Comparison of ENCODE assay signal across 8 cellular contexts in the genomic region with DNA sequence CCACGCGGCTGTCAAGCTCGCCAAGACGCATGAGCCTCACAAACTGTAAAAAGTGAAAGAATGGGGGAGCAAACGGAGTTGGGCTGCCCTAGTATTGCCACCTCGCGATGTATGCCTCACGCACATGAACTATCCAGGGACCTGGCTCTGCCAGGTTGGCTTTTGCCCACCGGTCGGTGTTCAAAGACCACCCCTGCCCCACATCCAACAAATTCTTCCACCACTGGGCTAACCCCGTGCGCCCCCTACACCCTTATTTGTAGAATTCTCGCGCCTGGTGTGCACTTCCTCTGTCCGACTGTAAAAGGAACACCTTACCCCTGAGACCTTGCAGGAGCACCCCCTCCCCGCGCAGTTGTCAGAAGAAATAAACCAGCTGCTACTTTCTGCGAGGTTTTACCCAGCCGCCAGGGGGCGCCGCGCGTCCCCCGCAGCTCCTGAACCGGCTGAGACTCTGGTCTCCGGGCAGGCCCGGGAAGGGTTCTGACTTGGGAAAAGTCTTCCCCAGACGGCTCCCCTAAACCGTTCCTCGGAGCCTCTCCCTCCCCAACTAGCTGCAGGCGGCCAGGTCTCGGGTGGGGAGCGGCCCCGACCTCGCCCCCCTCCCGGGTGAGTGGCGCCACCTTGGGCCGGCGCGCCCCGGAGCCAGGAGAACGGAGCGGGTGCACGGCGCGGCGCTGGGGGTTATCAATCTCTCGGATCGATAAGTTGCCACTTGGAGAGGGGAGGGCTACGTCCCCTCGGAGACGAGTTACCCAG. TPM values are rescaled to one million over a fixed set of nuclear protein-coding genes. Genes with fewer than 3 reads are reported as not detected.
DNase-seq lines count a peak whose midpoint lies in the region; ATAC-seq and TF ChIP-seq lines count a peak whose summit lies in the region.

No MANE protein-coding gene starts in this region.

- DNase-seq in activated T-cell treated with anti-CD3 and anti-CD28 coated beads for 1 hour (ENCODE audit: low read depth): peak; percentile 22
- DNase-seq in activated T-cell treated with anti-CD3 and anti-CD28 coated beads for 4 hours: no peak
- peak; percentile 38 for DNase-seq in NCI-H460 (ENCODE audit: extremely low read depth, low read depth)
- DNase-seq in activated CD8-positive, alpha-beta memory T cell treated with anti-CD3 and anti-CD28 coated beads, Interleukin-2, amount 50 U/mL, for 4 hours: peak; percentile 29
- DNase-seq in fibroblast of peridontal ligament (ENCODE audit: extremely low read depth): peak; percentile 34
- peak; percentile 31 for DNase-seq in natural killer cell
- DNase-seq in vagina (ENCODE audit: extremely low spot score in 2 of 2): no peak

- H3K36me3 Mint-ChIP-seq in natural killer cell: no peaks in the 10 kb centered on the region

- H3K27ac ChIP-seq in vagina: peak overlapping the region; percentile 87

- no peaks in the 10 kb centered on the region for H3K9me3 ChIP-seq in vagina

- no peak overlapping the region for H3K27ac Mint-ChIP-seq in natural killer cell

- H3K27me3 ChIP-seq in vagina: no peaks in the 10 kb centered on the region

- peaks cover 0 to 5% of the 10 kb centered on the region in 2 donors for H3K4me1 Mint-ChIP-seq in natural killer cell

- peak in 1 of 3 donors; percentile 23 for ATAC-seq in natural killer cell
- ATAC-seq in GM18520 (IDR thresholded peaks at IDR 0.05; ENCODE audit: unreplicated experiment): no peak

- peak; percentile 63 for TF ChIP-seq CTCF in natural killer cell (IDR thresholded peaks at IDR 0.05)
- TF ChIP-seq CTCF in vagina (IDR thresholded peaks at IDR 0.05): peak; percentile 53 to 85 (median 81)

- H3K36me3 ChIP-seq in vagina: no peaks in the 10 kb centered on the region

- intact Hi-C loops in natural killer cell (cut with micrococcal nuclease): loop anchor here (5.0 kb wide), 1 partner anchor 950 kb away; no protein-coding TSS in a partner anchor
- intact Hi-C loops in vagina (cut with DNase I): loop anchor here (5.0 to 10.0 kb wide), 3 partner anchors 123 to 365 kb away; no protein-coding TSS in a partner anchor

- peak overlapping the region; percentile 85 for H3K4me3 Mint-ChIP-seq in natural killer cell

- no peak for TF ChIP-seq POLR2A in vagina (IDR thresholded peaks at IDR 0.05)

- H3K4me1 ChIP-seq in vagina: peaks cover 18% of the 10 kb centered on the region

- no peaks in the 10 kb centered on the region for H3K9me3 Mint-ChIP-seq in natural killer cell

- peak overlapping the region; percentile 53 to 92 for H3K4me3 ChIP-seq in vagina

- peaks cover 18 to 29% of the 10 kb centered on the region in 2 donors for H3K27me3 Mint-ChIP-seq in natural killer cell (ENCODE audit: low read depth in 2 of 2)

RNA-seq across cellular contexts. Expression of a gene that starts 1.7 kb away (rescaled TPM):
- total RNA-seq in NCI-H460 (2014; rRNA removed; shearing (Covaris generic)): 0.06 TPM in 1 of 2 replicates, not detected in the other
- not detected in 2 replicates for polyA plus RNA-seq in NCI-H460 (2014; cell fraction: nucleus; rRNA removed)
- not detected for total RNA-seq in natural killer cell
- total RNA-seq in vagina: 10.3 TPM

Comparison
In these comparisons a context has a peak if more than half of its experiments do, and no peak if none do; other contexts are left out.
1. DNase-seq: peak in activated T-cell treated with anti-CD3 and anti-CD28 coated beads for 1 hour (single experiment), NCI-H460 (single experiment), activated CD8-positive, alpha-beta memory T cell treated with anti-CD3 and anti-CD28 coated beads, Interleukin-2, amount 50 U/mL, for 4 hours (single experiment), fibroblast of peridontal ligament (single experiment) and natural killer cell (single experiment); none in activated T-cell treated with anti-CD3 and anti-CD28 coated beads for 4 hours (single experiment) and vagina (0 of 2).
2. RNA of a gene that starts 1.7 kb away (total RNA-seq): 10.3 TPM in vagina (single experiment); 0.06 TPM in NCI-H460 and not detected in natural killer cell; every median in the first group is over 10 times any median in the second.